8 cellular contexts compared by ENCODE assay signal in the genomic region with DNA sequence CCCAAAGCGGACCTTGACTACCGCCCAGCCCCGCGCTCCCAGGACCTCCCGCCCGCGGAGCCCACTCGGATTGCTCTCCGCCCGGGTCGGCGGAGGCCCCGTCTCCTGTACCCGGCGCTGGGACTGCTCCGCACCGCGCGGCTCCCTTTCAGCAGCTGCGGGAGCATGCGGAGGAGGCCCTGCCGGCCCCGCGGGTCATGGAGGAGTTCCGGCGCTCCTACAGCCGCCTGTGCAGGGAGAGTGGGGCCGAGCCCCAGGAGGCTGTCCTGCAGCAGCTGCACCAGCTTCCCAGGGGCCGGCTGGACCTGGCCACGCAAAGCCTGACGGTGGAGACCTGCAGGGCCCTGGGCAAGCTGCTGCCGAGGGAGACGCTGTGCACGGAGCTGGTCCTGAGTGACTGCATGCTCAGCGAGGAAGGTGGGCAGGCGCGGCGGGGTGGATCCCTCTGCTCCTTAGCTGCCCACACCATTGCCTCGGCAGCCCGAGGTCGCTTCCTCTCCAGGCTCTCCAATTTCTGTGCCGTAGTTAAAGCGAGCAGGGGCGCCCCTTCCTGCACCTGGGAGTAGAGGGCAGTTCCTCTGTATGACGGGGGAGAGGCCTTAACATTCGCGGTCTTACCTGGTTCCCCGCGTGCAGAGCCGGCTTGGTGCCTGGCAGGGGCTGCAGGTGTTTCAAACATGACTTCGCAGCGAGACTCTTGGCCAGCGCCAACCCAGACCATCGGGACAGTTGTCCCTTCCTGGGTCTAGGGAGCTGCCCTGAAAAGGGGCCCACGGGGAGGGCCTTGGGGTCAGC. TPM values are rescaled to one million over a fixed set of nuclear protein-coding genes. Genes with fewer than 3 reads are reported as not detected.
DNase-seq lines count a peak whose midpoint lies in the region; ATAC-seq and TF ChIP-seq lines count a peak whose summit lies in the region.

No MANE protein-coding gene starts in this region.

- H3K27ac Mint-ChIP-seq in activated CD8-positive, alpha-beta memory T cell treated with anti-CD3 and anti-CD28 coated beads, Interleukin-2, amount 10 ng/mL, durations not matched to agents 7 days and 5 days, result peak overlapping the region; percentile 52

- H3K9me3 ChIP-seq in HUES64 (ENCODE audit: insufficient read depth, low read depth, low read length) (no peaks in the 10 kb centered on the region), right atrium auricular region (no peaks in the 10 kb centered on the region), skeletal muscle satellite cell (replicated peaks; ENCODE audit: low read length) (no peaks in the 10 kb centered on the region)

- peaks cover 32% of the 10 kb centered on the region for H3K4me1 Mint-ChIP-seq in activated CD8-positive, alpha-beta memory T cell treated with anti-CD3 and anti-CD28 coated beads, Interleukin-2, amount 10 ng/mL, durations not matched to agents 7 days and 5 days

- H3K27ac ChIP-seq in C4-2B, result peak overlapping the region; percentile 99
- H3K27ac ChIP-seq in HUES64 (ENCODE audit: low read depth, low read length), result no peak overlapping the region
- no peak overlapping the region for H3K27ac ChIP-seq in right atrium auricular region

- no peaks in the 10 kb centered on the region for H3K9me3 Mint-ChIP-seq in activated CD8-positive, alpha-beta memory T cell treated with anti-CD3 and anti-CD28 coated beads, Interleukin-2, amount 10 ng/mL, durations not matched to agents 7 days and 5 days (ENCODE audit: low read depth)

- WGBS in HUES64, result 12% methylated on average over 55 of the region's 55 CpGs

- H3K27me3 ChIP-seq in HUES64 (ENCODE audit: insufficient read depth, low read length) (0 out of 2 replicates have a peak, but pooled peaks cover 6% of the 10 kb centered on the region), right atrium auricular region (no peaks in the 10 kb centered on the region), skeletal muscle satellite cell (ENCODE audit: control insufficient read depth, insufficient read depth, low read length) (no peaks in the 10 kb centered on the region)

- peak overlapping the region; percentile 100 for H3K4me2 ChIP-seq in skeletal muscle satellite cell (ENCODE audit: low read length)

- CTCF ChIA-PET in activated CD8-positive, alpha-beta memory T cell treated with anti-CD3 and anti-CD28 coated beads, Interleukin-2, amount 10 ng/mL, durations not matched to agents 7 days and 5 days (lab: Charles Lee), result interaction anchor here (1.0 to 9.0 kb wide), 9 partner anchors 11 to 213 kb away, joined by 4 to 181 read pairs (median 7); partner anchors contain the start of genes ARHGDIA, DCXR, MAFG and NOTUM

- DNase-seq in activated CD8-positive, alpha-beta memory T cell treated with anti-CD3 and anti-CD28 coated beads, Interleukin-2, amount 10 ng/mL, durations not matched to agents 7 days and 5 days, result peak; percentile 61
- DNase-seq in right atrium auricular region (ENCODE audit: low spot score) (no peak), NCI-H774 (lab: John Stamatoyannopoulos, UW) (no peak), globus pallidus (ENCODE audit: low spot score) (no peak)

- peak; percentile 2 for ATAC-seq in GM18858 (IDR thresholded peaks at IDR 0.05; ENCODE audit: unreplicated experiment)
- ATAC-seq in activated CD8-positive, alpha-beta memory T cell treated with anti-CD3 and anti-CD28 coated beads, Interleukin-2, amount 10 ng/mL, durations not matched to agents 7 days and 5 days, result no peak

- no peaks in the 10 kb centered on the region for H3K27me3 Mint-ChIP-seq in activated CD8-positive, alpha-beta memory T cell treated with anti-CD3 and anti-CD28 coated beads, Interleukin-2, amount 10 ng/mL, durations not matched to agents 7 days and 5 days

- H3K9ac ChIP-seq in HUES64 (ENCODE audit: low read depth, low read length), result peak overlapping the region; percentile 79
- peak overlapping the region; percentile 77 for H3K9ac ChIP-seq in skeletal muscle satellite cell (ENCODE audit: low read depth, low read length)

- peaks cover 7% of the 10 kb centered on the region; the same call in 1 of the 2 replicates for H3K36me3 ChIP-seq in HUES64 (ENCODE audit: insufficient read depth, low read length)
- H3K36me3 ChIP-seq in right atrium auricular region, result peaks cover 5% of the 10 kb centered on the region
- H3K36me3 ChIP-seq in skeletal muscle satellite cell (ENCODE audit: insufficient read depth, low read length), result peaks cover 6% of the 10 kb centered on the region

- TF ChIP-seq CTCF in C4-2B (conservative IDR thresholded peaks at IDR 0.05), result no peak
- TF ChIP-seq CTCF in right atrium auricular region (IDR thresholded peaks at IDR 0.05), result no peak

- H3K4me3 Mint-ChIP-seq in activated CD8-positive, alpha-beta memory T cell treated with anti-CD3 and anti-CD28 coated beads, Interleukin-2, amount 10 ng/mL, durations not matched to agents 7 days and 5 days, result peak overlapping the region; percentile 82

- peaks cover 1% of the 10 kb centered on the region for H3K36me3 Mint-ChIP-seq in activated CD8-positive, alpha-beta memory T cell treated with anti-CD3 and anti-CD28 coated beads, Interleukin-2, amount 10 ng/mL, durations not matched to agents 7 days and 5 days

- H3K4me1 ChIP-seq in HUES64 (ENCODE audit: insufficient read depth, low read length) (peaks cover 6% of the 10 kb centered on the region; the same call in 1 of the 2 replicates), right atrium auricular region (peaks cover 0 to 28% of the 10 kb centered on the region in 2 donors), skeletal muscle satellite cell (ENCODE audit: control insufficient read depth, insufficient read depth, low read length) (peaks cover 25% of the 10 kb centered on the region)

- H3K4me3 ChIP-seq in HUES64 (ENCODE audit: low read length) (peak overlapping the region; percentile 82), right atrium auricular region (peak overlapping the region; percentile 54 to 73), skeletal muscle satellite cell (ENCODE audit: low read length) (peak overlapping the region; percentile 90)

RNA-seq across cellular contexts. Expression of gene LRRC45, which starts 0.5 kb away (rescaled TPM):
- polyA plus RNA-seq in HUES64 (2013, experiment 1 of 2), result 15.4 TPM
- 13.3 TPM for polyA plus RNA-seq in HUES64 (2013, experiment 2 of 2)
- 10 to 100 TPM; 45.4 to 61.6 TPM for total RNA-seq in activated CD8-positive, alpha-beta memory T cell treated with anti-CD3 and anti-CD28 coated beads, Interleukin-2, amount 10 ng/mL, durations not matched to agents 7 days and 5 days
- total RNA-seq in right atrium auricular region, result 1 to 10 TPM; 4.7 to 4.9 TPM
- total RNA-seq in skeletal muscle satellite cell (2012; rRNA removed), result 8.6 and 13.5 TPM in 2 replicates

RNA-seq across cellular contexts. Expression of gene CENPX, which starts 1.0 kb away (rescaled TPM):
- polyA plus RNA-seq in HUES64 (2013, experiment 1 of 2), result 79.8 TPM
- 75.0 TPM for polyA plus RNA-seq in HUES64 (2013, experiment 2 of 2)
- 10 to 100 TPM; 80.2 to 91.3 TPM for total RNA-seq in activated CD8-positive, alpha-beta memory T cell treated with anti-CD3 and anti-CD28 coated beads, Interleukin-2, amount 10 ng/mL, durations not matched to agents 7 days and 5 days
- 10 to 100 TPM; 36.5 to 47.6 TPM for total RNA-seq in right atrium auricular region
- 51.5 and 63.9 TPM in 2 replicates for total RNA-seq in skeletal muscle satellite cell (2012; rRNA removed)

RNA-seq across cellular contexts. Expression of gene RAC3, which starts 7.8 kb away (rescaled TPM):
- polyA plus RNA-seq in HUES64 (2013, experiment 1 of 2), result 73.2 TPM
- polyA plus RNA-seq in HUES64 (2013, experiment 2 of 2), result 74.7 TPM
- 1 to 10 TPM; 6.4 to 6.8 TPM for total RNA-seq in activated CD8-positive, alpha-beta memory T cell treated with anti-CD3 and anti-CD28 coated beads, Interleukin-2, amount 10 ng/mL, durations not matched to agents 7 days and 5 days
- total RNA-seq in right atrium auricular region, result 1 to 10 TPM in 1 of 2 donors, under 1 TPM in 1; 0.93 to 2.6 TPM
- total RNA-seq in skeletal muscle satellite cell (2012; rRNA removed), result 9.6 and 15.5 TPM in 2 replicates

RNA-seq across cellular contexts. Expression of gene DCXR, which starts 13.9 kb away (rescaled TPM):
- polyA plus RNA-seq in HUES64 (2013, experiment 1 of 2), result 53.5 TPM
- polyA plus RNA-seq in HUES64 (2013, experiment 2 of 2), result 64.1 TPM
- total RNA-seq in activated CD8-positive, alpha-beta memory T cell treated with anti-CD3 and anti-CD28 coated beads, Interleukin-2, amount 10 ng/mL, durations not matched to agents 7 days and 5 days, result 100 to 1,000 TPM; 120 to 124 TPM
- 100 to 1,000 TPM; 169 to 213 TPM for total RNA-seq in right atrium auricular region
- total RNA-seq in skeletal muscle satellite cell (2012; rRNA removed), result 49.1 and 63.1 TPM in 2 replicates

RNA-seq across cellular contexts. Expression of gene RFNG, which starts 28.0 kb away (rescaled TPM):
- polyA plus RNA-seq in HUES64 (2013, experiment 1 of 2), result 21.6 TPM
- 23.0 TPM for polyA plus RNA-seq in HUES64 (2013, experiment 2 of 2)
- total RNA-seq in activated CD8-positive, alpha-beta memory T cell treated with anti-CD3 and anti-CD28 coated beads, Interleukin-2, amount 10 ng/mL, durations not matched to agents 7 days and 5 days, result 10 to 100 TPM; 20.9 to 23.0 TPM
- total RNA-seq in right atrium auricular region, result 10 to 100 TPM; 21.4 to 25.3 TPM
- 29.5 and 31.2 TPM in 2 replicates for total RNA-seq in skeletal muscle satellite cell (2012; rRNA removed)

Comparison
In these comparisons a context has a peak if more than half of its experiments do, and no peak if none do; other contexts are left out.
1. RNA of gene LRRC45, which starts 0.5 kb away (total RNA-seq): 45.4 to 61.6 TPM in activated CD8-positive, alpha-beta memory T cell treated with anti-CD3 and anti-CD28 coated beads, Interleukin-2, amount 10 ng/mL, durations not matched to agents 7 days and 5 days; 4.7 to 4.9 TPM in right atrium auricular region; every median in the first group is over 4 times any median in the second.
2. Peak in every context shown above with its lines, with median percentiles within 50 percentile points of each other: H3K4me3 ChIP-seq.